Comparison of ENCODE assay signal across 10 cellular contexts in genomic region chr5:64939772-64940510, GRCh38.
A peak's percentile ranks its signal among the peaks of the same experiment; 100 is the strongest.
DNase-seq lines count a peak whose midpoint lies in the region; ATAC-seq and TF ChIP-seq lines count a peak whose summit lies in the region.
"Had no signal": no experiment of that assay in that cellular context is flagged by ENCODE, and none has a peak within 500 bp of the region (broad histone marks: within the 10 kb centered on the region; RNA-seq: fewer than 3 reads in every experiment).

No MANE protein-coding gene starts in this region.

- ATAC-seq in left lobe of liver, result peak; percentile 100
- ATAC-seq: gastroesophageal sphincter; stimulated activated naive CD8-positive, alpha-beta T cell treated with anti-CD3 and anti-CD28 coated beads, Interleukin-15, Interleukin-2, amounts not matched to agents 100 U/mL and 50 U/mL, for 24 hours had no signal

- DNase-seq in SIG-M5 treated with dmso at 0.1 percent for 504 hours (lab: John Stamatoyannopoulos, UW; ENCODE audit: unreplicated experiment) (peak; percentile 2), SIG-M5 (lab: John Stamatoyannopoulos, UW) (no peak), cardiac fibroblast (ENCODE audit: low read depth in 2 of 2) (peak; percentile 37 to 42), left lobe of liver (ENCODE audit: low spot score) (peak; percentile 74), ureter (ENCODE audit: low spot score) (peak; percentile 57), amniotic stem cell (lab: John Stamatoyannopoulos, UW) (no peak), SKM-1 (lab: John Stamatoyannopoulos, UW; ENCODE audit: unreplicated experiment) (no peak)
- no peak for DNase-seq in activated naive CD8-positive, alpha-beta T cell treated with anti-CD3 and anti-CD28 coated beads for 36 hours
- DNase-seq: stimulated activated naive CD8-positive, alpha-beta T cell treated with anti-CD3 and anti-CD28 coated beads, Interleukin-15, Interleukin-2, amounts not matched to agents 100 U/mL and 50 U/mL, for 24 hours had no signal

- no peak overlapping the region for H3K27ac Mint-ChIP-seq in activated naive CD8-positive, alpha-beta T cell treated with anti-CD3 and anti-CD28 coated beads for 36 hours

- no peak for TF ChIP-seq CTCF in cardiac fibroblast (IDR thresholded peaks at IDR 0.05; ENCODE audit: low read depth, low read length)

- H3K36me3 Mint-ChIP-seq in activated naive CD8-positive, alpha-beta T cell treated with anti-CD3 and anti-CD28 coated beads for 36 hours, result peaks cover 42% of the 10 kb centered on the region

- H3K4me3 Mint-ChIP-seq in activated naive CD8-positive, alpha-beta T cell treated with anti-CD3 and anti-CD28 coated beads for 36 hours, result no peak overlapping the region

- peaks cover 9% of the 10 kb centered on the region for H3K9me3 Mint-ChIP-seq in activated naive CD8-positive, alpha-beta T cell treated with anti-CD3 and anti-CD28 coated beads for 36 hours

- no peak overlapping the region for H3K4me3 ChIP-seq in cardiac fibroblast (replicated peaks in 1 of 2; ENCODE audit: low read depth in 2 of 2, low read length in 2 of 2)

- H3K27me3 Mint-ChIP-seq in activated naive CD8-positive, alpha-beta T cell treated with anti-CD3 and anti-CD28 coated beads for 36 hours, result no peaks in the 10 kb centered on the region

- no peaks in the 10 kb centered on the region for H3K4me1 Mint-ChIP-seq in activated naive CD8-positive, alpha-beta T cell treated with anti-CD3 and anti-CD28 coated beads for 36 hours

Comparison
In these comparisons a context has a peak if more than half of its experiments do, and no peak if none do; other contexts are left out.
1. DNase-seq: peak in SIG-M5 treated with dmso at 0.1 percent for 504 hours (single experiment), cardiac fibroblast (2 of 2), left lobe of liver (single experiment) and ureter (single experiment); none in SIG-M5 (single experiment), amniotic stem cell (single experiment), activated naive CD8-positive, alpha-beta T cell treated with anti-CD3 and anti-CD28 coated beads for 36 hours (single experiment) and SKM-1 (single experiment).